Comparison of ENCODE assay signal across 25 cellular contexts in the genomic region with DNA sequence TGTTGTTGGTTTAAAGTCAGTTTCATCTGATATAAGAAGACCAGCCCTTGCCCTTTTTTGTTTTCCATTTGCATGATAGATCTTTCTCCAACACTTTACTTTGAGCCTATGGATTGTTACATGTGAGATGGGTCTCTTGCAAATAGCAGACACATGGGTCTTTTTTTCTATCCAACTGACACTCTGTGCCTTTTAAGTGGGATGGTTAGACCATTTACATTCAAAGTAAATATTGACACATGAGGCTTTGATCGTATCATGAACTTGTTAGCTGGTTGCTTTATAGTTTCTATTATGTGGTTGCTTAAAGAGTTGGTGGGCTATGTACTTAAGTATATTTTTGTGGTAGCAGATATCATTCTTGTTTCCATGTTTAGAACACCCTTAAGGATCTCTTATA.
"Had no signal": no experiment of that assay in that cellular context is flagged by ENCODE, and none has a peak within 500 bp of the region (broad histone marks: within the 10 kb centered on the region; RNA-seq: fewer than 3 reads in every experiment).

No MANE protein-coding gene starts in this region.

- H3K9me3 Mint-ChIP-seq: stimulated activated naive B cell treated with anti-CD40 and anti-IgM and Interleukin-4, amounts not matched to agents 10 μg/mL and 1 μg/mL and 100 μg/mL, for 72 hours had no signal

- H3K4me1 Mint-ChIP-seq: mesothelial cell of epicardium; naive B cell; natural killer cell; nephron progenitor cell; stimulated activated naive B cell treated with anti-CD40 and anti-IgM and Interleukin-4, amounts not matched to agents 10 μg/mL and 1 μg/mL and 100 μg/mL, for 72 hours had no signal

- ATAC-seq: natural killer cell; sciatic nerve; stimulated activated naive B cell treated with anti-CD40 and anti-IgM and Interleukin-4, amounts not matched to agents 10 μg/mL and 1 μg/mL and 100 μg/mL, for 72 hours; stimulated activated naive CD8-positive, alpha-beta T cell treated with anti-CD3 and anti-CD28 coated beads, Interleukin-15, Interleukin-2, amounts not matched to agents 100 U/mL and 50 U/mL, for 24 hours had no signal

- H3K4me1 ChIP-seq: left ventricle myocardium inferior, right atrium auricular region, stomach, testis, thyroid gland, transverse colon, upper lobe of left lung, vagina had no signal

- H3K36me3 Mint-ChIP-seq: mesothelial cell of epicardium; naive B cell; stimulated activated naive B cell treated with anti-CD40 and anti-IgM and Interleukin-4, amounts not matched to agents 10 μg/mL and 1 μg/mL and 100 μg/mL, for 72 hours had no signal

- H3K36me3 ChIP-seq: left ventricle myocardium inferior, ovary, right atrium auricular region, stomach, thyroid gland, transverse colon, upper lobe of left lung, vagina had no signal

- H3K4me3 Mint-ChIP-seq: mesothelial cell of epicardium; naive B cell; natural killer cell; nephron progenitor cell; stimulated activated naive B cell treated with anti-CD40 and anti-IgM and Interleukin-4, amounts not matched to agents 10 μg/mL and 1 μg/mL and 100 μg/mL, for 72 hours had no signal

- H3K27me3 ChIP-seq: ovary, right atrium auricular region, stomach, testis, thyroid gland, transverse colon, upper lobe of left lung, vagina had no signal

- H3K9me3 ChIP-seq: ovary, stomach, testis, thyroid gland, transverse colon, upper lobe of left lung, vagina had no signal

- H3K4me3 ChIP-seq: left ventricle myocardium inferior, lung, ovary, right atrium auricular region, skin epidermis, stomach, testis, thyroid gland, transverse colon, upper lobe of left lung, vagina had no signal

- DNase-seq: islet precursor cell; left ventricle myocardium inferior; mesendoderm; naive B cell; natural killer cell; nephron progenitor cell; ovary; stimulated activated CD4-positive, alpha-beta T cell treated with anti-CD3 and anti-CD28 coated beads, Interleukin-12 subunit alpha, Interleukin-12 subunit beta, amount 100 ng/mL, for 4 hours; stimulated activated CD4-positive, alpha-beta T cell treated with anti-CD3 and anti-CD28 coated beads, Interleukin-15, amount 100 ng/mL, for 24 hours; stimulated activated CD4-positive, alpha-beta T cell treated with anti-CD3 and anti-CD28 coated beads, Interleukin-2, amount 100 ng/mL, for 24 hours; stimulated activated CD4-positive, alpha-beta T cell treated with anti-CD3 and anti-CD28 coated beads, Interleukin-4, amount 100 ng/mL, for 1 hour; stimulated activated naive B cell treated with anti-CD40 and anti-IgM and Interleukin-4, amounts not matched to agents 10 μg/mL and 1 μg/mL and 100 μg/mL, for 72 hours; stimulated activated naive CD8-positive, alpha-beta T cell treated with anti-CD3 and anti-CD28 coated beads, Interleukin-15, Interleukin-2, amounts not matched to agents 100 U/mL and 50 U/mL, for 24 hours; stomach; testis; thyroid gland; transverse colon; upper lobe of left lung had no signal

- H3K27ac ChIP-seq: left ventricle myocardium inferior, ovary, right atrium auricular region, skin epidermis, stomach, testis, thyroid gland, transverse colon, upper lobe of left lung, vagina had no signal

- H3K27ac Mint-ChIP-seq: mesothelial cell of epicardium; naive B cell; natural killer cell; nephron progenitor cell; progenitor cell of endocrine pancreas; stimulated activated naive B cell treated with anti-CD40 and anti-IgM and Interleukin-4, amounts not matched to agents 10 μg/mL and 1 μg/mL and 100 μg/mL, for 72 hours had no signal

- H3K27me3 Mint-ChIP-seq: progenitor cell of endocrine pancreas had no signal
